33 cellular contexts compared by ENCODE assay signal in the genomic region with DNA sequence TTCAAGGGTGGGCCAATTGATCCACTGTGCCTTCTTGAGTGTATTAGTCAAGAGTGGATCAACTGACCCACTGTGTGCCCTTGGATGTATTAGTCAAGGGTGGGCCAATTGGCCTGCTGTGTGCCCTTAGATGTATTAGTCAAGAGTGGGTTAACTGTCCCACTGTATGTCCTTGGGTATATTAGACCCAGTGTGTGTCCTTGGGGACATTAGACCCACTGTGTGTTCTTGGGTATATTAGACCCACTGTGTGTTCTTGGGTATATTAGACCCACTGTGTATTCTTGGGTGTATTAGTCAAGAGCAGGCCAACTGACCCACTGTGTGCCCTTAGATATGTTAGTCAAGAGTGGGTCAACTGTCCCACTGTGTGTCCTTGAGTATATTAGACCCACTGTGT.
DNase-seq lines count a peak whose midpoint lies in the region; ATAC-seq, FAIRE-seq and TF ChIP-seq lines count a peak whose summit lies in the region.
"Had no signal": no experiment of that assay in that cellular context is flagged by ENCODE, and none has a peak within 500 bp of the region (broad histone marks: within the 10 kb centered on the region; RNA-seq: fewer than 3 reads in every experiment).

No MANE protein-coding gene starts in this region.

- H3K9me1 ChIP-seq in K562 (ENCODE audit: control insufficient read depth, insufficient read depth, low read length), result no peaks in the 10 kb centered on the region

- H3K36me3 ChIP-seq in HepG2 (replicated peaks in 1 of 2; ENCODE audit: control insufficient read depth in 1 of 2, insufficient read depth in 2 of 2, low read length in 2 of 2) (no peaks in the 10 kb centered on the region), right lobe of liver (no peaks in the 10 kb centered on the region), K562 (ENCODE audit: control insufficient read depth, insufficient read depth, low read length) (no peaks in the 10 kb centered on the region)
- H3K36me3 ChIP-seq: BE2C; BLaER1; BLaER1 treated with 17β-estradiol and CSF1 and Interleukin-3, amounts not matched to agents 10 nM and 100 nM had no signal

- H2AFZ ChIP-seq in HepG2 (ENCODE audit: low read length) (no peak overlapping the region), K562 (ENCODE audit: low read depth, low read length) (no peak overlapping the region)

- TF ChIP-seq CTCF in HepG2 (CRISPR knock-in tag; IDR thresholded peaks at IDR 0.05) (no peak), right lobe of liver (IDR thresholded peaks at IDR 0.05) (no peak), K562 (IDR thresholded peaks at IDR 0.05 in 2 of 3, conservative IDR thresholded peaks at IDR 0.05 in 1 of 3; ENCODE audit: insufficient read depth in 2 of 3, low read depth in 1 of 3, low read length in 3 of 3) (no peak)

- H3K27ac ChIP-seq in HepG2 (ENCODE audit: extremely low read length, insufficient read depth, low read length) (no peak overlapping the region), right lobe of liver (no peak overlapping the region), K562 (ENCODE audit: extremely low read depth, low read depth, low read length) (no peak overlapping the region)
- H3K27ac ChIP-seq: 22Rv1; A549; BLaER1; BLaER1 treated with 17β-estradiol and CSF1 and Interleukin-3, amounts not matched to agents 10 nM and 100 nM; C4-2B had no signal

- no peaks in the 10 kb centered on the region for H3K79me2 ChIP-seq in HepG2 (ENCODE audit: insufficient read depth, low read length)
- no peaks in the 10 kb centered on the region for H3K79me2 ChIP-seq in K562 (ENCODE audit: control insufficient read depth, insufficient read depth, low read length)

- TF ChIP-seq POLR2A in HepG2 (IDR thresholded peaks at IDR 0.05; ENCODE audit: insufficient read depth in 1 of 2, low read depth in 2 of 2, low read length in 2 of 2), result no peak
- TF ChIP-seq POLR2A in right lobe of liver (IDR thresholded peaks at IDR 0.05), result no peak
- TF ChIP-seq POLR2A in K562 (conservative IDR thresholded peaks at IDR 0.05), result no peak

- DNase-seq in cardiac septum (ENCODE audit: low spot score), result peak; percentile 19
- no peak for DNase-seq in left cardiac atrium
- no peak for DNase-seq in HepG2 (ENCODE audit: low spot score)
- DNase-seq in right lobe of liver, result no peak
- DNase-seq in K562 (ENCODE audit: extremely low read depth in 1 of 4, low spot score in 3 of 4), result no peak
- DNase-seq in NCI-H510A (lab: John Stamatoyannopoulos, UW), result no peak
- DNase-seq: 8988T; ACHN; AML-193; BE2C; C1 segment of cervical spinal cord; Caco-2; Calu3; CD4-positive, alpha-beta memory T cell; CD4-positive, alpha-beta T cell; CD4-positive, CD25-positive, alpha-beta regulatory T cell; CD8-positive, alpha-beta memory T cell; CD8-positive, alpha-beta T cell; COR-L47; DMS 273 treated with DMSO at 0.1 percent for 48 hours; DMS153; DMS53; DMS79; DMS79 treated with DMSO at 0.1 percent for 48 hours; DND-41; EL had no signal

- BruUV-seq in HepG2 (replicated peaks; lab: Mats Ljungman, UMichigan) (no TSS peak), K562 (replicated peaks; lab: Mats Ljungman, UMichigan) (no TSS peak)

- no peaks in the 10 kb centered on the region for H3K9me3 ChIP-seq in HepG2 (ENCODE audit: low read length)
- H3K9me3 ChIP-seq in right lobe of liver, result no peaks in the 10 kb centered on the region
- no peaks in the 10 kb centered on the region for H3K9me3 ChIP-seq in K562 (replicated peaks; ENCODE audit: control insufficient read depth, insufficient read depth, low read depth, low read length)
- H3K9me3 ChIP-seq: A549, BE2C, Caco-2 had no signal

- H3K4me3 ChIP-seq in HepG2 (replicated peaks in 1 of 3; ENCODE audit: insufficient read depth in 1 of 3, low read depth in 2 of 3, low read length in 3 of 3), result no peak overlapping the region
- no peak overlapping the region for H3K4me3 ChIP-seq in right lobe of liver
- no peak overlapping the region for H3K4me3 ChIP-seq in K562
- H3K4me3 ChIP-seq: A549; BLaER1; BLaER1 treated with 17β-estradiol and CSF1 and Interleukin-3, amounts not matched to agents 10 nM and 100 nM had no signal

- POLR2A ChIA-PET in HepG2 (lab: Yijun Ruan, JAX), result no interaction called here
- POLR2A ChIA-PET in K562 (lab: Yijun Ruan, JAX), result no interaction called here

- no peak overlapping the region for H3K4me2 ChIP-seq in HepG2 (ENCODE audit: low read depth, low read length)
- no peak overlapping the region for H3K4me2 ChIP-seq in K562 (ENCODE audit: insufficient read depth, low read length)
- H3K4me2 ChIP-seq: A549; BLaER1; BLaER1 treated with 17β-estradiol and CSF1 and Interleukin-3, amounts not matched to agents 10 nM and 100 nM had no signal

- FAIRE-seq in HepG2 (lab: Jason Lieb, UNC) (no peak), K562 (lab: Jason Lieb, UNC) (no peak)
- FAIRE-seq: A204.1, A549, D721Med had no signal

- in situ Hi-C loops in HepG2 (cut with HindIII; ENCODE audit: extremely low pct_ligation_motif_present, low pct_unique_long_range_greater_than_20kb), result no loop called here
- in situ Hi-C loops in K562 (cut with MboI), result no loop called here

- intact Hi-C loops in cardiac septum (cut with DNase I), result no loop called here
- intact Hi-C loops in left cardiac atrium (cut with DNase I), result no loop called here
- intact Hi-C loops in HepG2 (cut with micrococcal nuclease; ENCODE audit: unreplicated experiment), result no loop called here
- intact Hi-C loops in right lobe of liver (cut with DNase I), result no loop called here
- intact Hi-C loops in K562 (cut with micrococcal nuclease), result no loop called here

- no peaks in the 10 kb centered on the region for H4K20me1 ChIP-seq in HepG2 (ENCODE audit: insufficient read depth, low read length)
- H4K20me1 ChIP-seq in K562 (replicated peaks; ENCODE audit: control insufficient read depth, insufficient read depth, low read length), result no peaks in the 10 kb centered on the region
- H4K20me1 ChIP-seq: BLaER1; BLaER1 treated with 17β-estradiol and CSF1 and Interleukin-3, amounts not matched to agents 10 nM and 100 nM had no signal

- H3K4me1 ChIP-seq in HepG2 (ENCODE audit: insufficient read depth, low read length) (no peaks in the 10 kb centered on the region), right lobe of liver (no peaks in the 10 kb centered on the region), K562 (replicated peaks in 1 of 2; ENCODE audit: control insufficient read depth in 2 of 2, insufficient read depth in 2 of 2, low read length in 2 of 2) (no peaks in the 10 kb centered on the region)
- H3K4me1 ChIP-seq: A549, BE2C, Caco-2 had no signal

- TF ChIP-seq EP300 in HepG2 (IDR thresholded peaks at IDR 0.05; ENCODE audit: low read depth in 2 of 2, low read length in 2 of 2), result no peak
- no peak for TF ChIP-seq EP300 in HepG2 (CRISPR knock-in tag; IDR thresholded peaks at IDR 0.05; ENCODE audit: borderline replicate concordance)
- TF ChIP-seq EP300 in K562 (IDR thresholded peaks at IDR 0.05; ENCODE audit: low read length), result no peak

- ATAC-seq in left cardiac atrium, result no peak
- no peak for ATAC-seq in HepG2
- ATAC-seq in right lobe of liver, result no peak
- ATAC-seq in K562, result no peak
- ATAC-seq: A549; CD8-positive, alpha-beta T cell had no signal

- CTCF ChIA-PET in HepG2 (lab: Yijun Ruan, JAX; ENCODE audit: low intra/inter-chr PET ratio, low total read pairs), result no interaction called here
- CTCF ChIA-PET in K562 (lab: Yijun Ruan, JAX; ENCODE audit: low intra/inter-chr PET ratio), result no interaction called here

- TF ChIP-seq RAD21 in HepG2 (CRISPR knock-in tag; IDR thresholded peaks at IDR 0.05) (no peak), K562 (CRISPR knock-in tag; conservative IDR thresholded peaks at IDR 0.05 in 1 of 2, IDR thresholded peaks at IDR 0.05 in 1 of 2) (no peak)

- H3K9ac ChIP-seq in HepG2 (ENCODE audit: insufficient read depth, low read depth, low read length), result no peak overlapping the region
- no peak overlapping the region for H3K9ac ChIP-seq in K562 (ENCODE audit: insufficient read depth in 1 of 2, low read depth in 2 of 2, low read length in 2 of 2)
- H3K9ac ChIP-seq: BLaER1; BLaER1 treated with 17β-estradiol and CSF1 and Interleukin-3, amounts not matched to agents 10 nM and 100 nM had no signal

- H3K27me3 ChIP-seq in HepG2 (ENCODE audit: control insufficient read depth in 1 of 2, insufficient read depth in 2 of 2, low read length in 2 of 2) (peaks cover 0 to 6% of the 10 kb centered on the region in 2 experiments; a peak in 2 of 5 replicates), right lobe of liver (no peaks in the 10 kb centered on the region), K562 (ENCODE audit: control insufficient read depth in 2 of 2, insufficient read depth in 2 of 2, low read length in 2 of 2) (peaks cover 3 to 17% of the 10 kb centered on the region in 2 experiments; a peak in 3 of 5 replicates)
- H3K27me3 ChIP-seq: BLaER1; BLaER1 treated with 17β-estradiol and CSF1 and Interleukin-3, amounts not matched to agents 10 nM and 100 nM had no signal

TF ChIP-seq in HepG2, 621 proteins besides CTCF, POLR2A, EP300 and RAD21:
- TF ChIP-seq MAFG (CRISPR knock-in tag; IDR thresholded peaks at IDR 0.05) (no peak), ZKSCAN1 (IDR thresholded peaks at IDR 0.05; ENCODE audit: low read length) (peak; percentile 75; the same call in 1 of the 2 replicates)

TF ChIP-seq in K562, 482 proteins besides CTCF, POLR2A, EP300 and RAD21:
- TF ChIP-seq, protein P1, sequence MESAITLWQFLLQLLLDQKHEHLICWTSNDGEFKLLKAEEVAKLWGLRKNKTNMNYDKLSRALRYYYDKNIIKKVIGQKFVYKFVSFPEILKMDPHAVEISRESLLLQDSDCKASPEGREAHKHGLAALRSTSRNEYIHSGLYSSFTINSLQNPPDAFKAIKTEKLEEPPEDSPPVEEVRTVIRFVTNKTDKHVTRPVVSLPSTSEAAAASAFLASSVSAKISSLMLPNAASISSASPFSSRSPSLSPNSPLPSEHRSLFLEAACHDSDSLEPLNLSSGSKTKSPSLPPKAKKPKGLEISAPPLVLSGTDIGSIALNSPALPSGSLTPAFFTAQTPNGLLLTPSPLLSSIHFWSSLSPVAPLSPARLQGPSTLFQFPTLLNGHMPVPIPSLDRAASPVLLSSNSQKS (CRISPR knock-in tag; IDR thresholded peaks at IDR 0.05), result no peak
- peak; percentile 89; the same call in 1 of the 2 replicates for TF ChIP-seq ZKSCAN1 (IDR thresholded peaks at IDR 0.05; ENCODE audit: low read depth, low read length)
